In genomic region chr10:9016930-9017329, GRCh38 we compare ENCODE assay signal across 21 cellular contexts.
A peak's percentile ranks its signal among the peaks of the same experiment; 100 is the strongest.
DNase-seq lines count a peak whose midpoint lies in the region; ATAC-seq and TF ChIP-seq lines count a peak whose summit lies in the region.
"Had no signal": no experiment of that assay in that cellular context is flagged by ENCODE, and none has a peak within 500 bp of the region (broad histone marks: within the 10 kb centered on the region; RNA-seq: fewer than 3 reads in every experiment).

No MANE protein-coding gene starts in this region.

- H3K9me3 ChIP-seq in mammary epithelial cell (replicated peaks; ENCODE audit: insufficient read depth, low read length) (no peaks in the 10 kb centered on the region), breast epithelium (no peaks in the 10 kb centered on the region), T-helper 17 cell (ENCODE audit: control insufficient read depth, low read length, poor library complexity, severe bottlenecking) (no peaks in the 10 kb centered on the region)
- H3K9me3 ChIP-seq: Caco-2, HAP-1, MG63 had no signal

- H3K9me3 Mint-ChIP-seq in activated naive CD8-positive, alpha-beta T cell treated with anti-CD3 and anti-CD28 coated beads, Interleukin-2, amount 50 U/mL, for 24 hours = peaks cover 7% of the 10 kb centered on the region

- dilution Hi-C loops in mammary epithelial cell (cut with HindIII; ENCODE audit: low sequenced_read_pairs) = no loop called here

- H3K4me2 ChIP-seq in mammary epithelial cell (ENCODE audit: insufficient read depth, low read depth, low read length) = no peak overlapping the region

- H3K4me3 ChIP-seq in mammary epithelial cell (replicated peaks in 1 of 3; ENCODE audit: insufficient read depth in 1 of 3, low read depth in 2 of 3, low read length in 3 of 3) (no peak overlapping the region), breast epithelium (no peak overlapping the region)
- H3K4me3 ChIP-seq: HAP-1, MG63 had no signal

- CTCF ChIA-PET in mammary epithelial cell (lab: Charles Lee; ENCODE audit: low non-redundant PET) = no interaction called here

- no TSS peak for BruUV-seq in mammary epithelial cell (replicated peaks; lab: Mats Ljungman, UMichigan)

- no peak for TF ChIP-seq CTCF in mammary epithelial cell (conservative IDR thresholded peaks at IDR 0.05 in 1 of 2, IDR thresholded peaks at IDR 0.05 in 1 of 2; ENCODE audit: extremely low read depth in 1 of 2, insufficient read depth in 1 of 2, low read depth in 1 of 2, low read length in 2 of 2)
- no peak for TF ChIP-seq CTCF in breast epithelium (IDR thresholded peaks at IDR 0.05)

- no peak for ATAC-seq in T-helper 17 cell
- ATAC-seq in activated naive CD8-positive, alpha-beta T cell treated with anti-CD3 and anti-CD28 coated beads, Interleukin-2, amount 50 U/mL, for 24 hours = no peak
- no peak for ATAC-seq in HG03095 (IDR thresholded peaks at IDR 0.05; ENCODE audit: unreplicated experiment)

- in situ Hi-C loops in mammary epithelial cell (cut with MboI; ENCODE audit: low sequenced_read_pairs in 2 of 2) = no loop called here

- no peak for TF ChIP-seq POLR2A in breast epithelium (IDR thresholded peaks at IDR 0.05)

- no peaks in the 10 kb centered on the region for H3K79me2 ChIP-seq in mammary epithelial cell (ENCODE audit: insufficient read depth, low read length)

- H3K9ac ChIP-seq in mammary epithelial cell (ENCODE audit: insufficient read depth, low read length) = no peak overlapping the region

- no peaks in the 10 kb centered on the region for H3K36me3 Mint-ChIP-seq in T-helper 17 cell (ENCODE audit: low read depth)
- peaks cover 10% of the 10 kb centered on the region for H3K36me3 Mint-ChIP-seq in activated naive CD8-positive, alpha-beta T cell treated with anti-CD3 and anti-CD28 coated beads, Interleukin-2, amount 50 U/mL, for 24 hours (ENCODE audit: low read depth)

- H2AFZ ChIP-seq in mammary epithelial cell (ENCODE audit: low read depth, low read length) = peak overlapping the region; percentile 28

- WGBS in mammary epithelial cell (ENCODE audit: low coverage, missing lambda C conversion rate) = 86% methylated on average over 4 of the region's 4 CpGs

- H3K27me3 Mint-ChIP-seq in T-helper 17 cell = peaks cover 28% of the 10 kb centered on the region
- H3K27me3 Mint-ChIP-seq in activated naive CD8-positive, alpha-beta T cell treated with anti-CD3 and anti-CD28 coated beads, Interleukin-2, amount 50 U/mL, for 24 hours = no peaks in the 10 kb centered on the region

- H3K4me1 ChIP-seq in mammary epithelial cell (ENCODE audit: insufficient read depth, low read length) (peaks cover 6% of the 10 kb centered on the region), breast epithelium (no peaks in the 10 kb centered on the region)
- H3K4me1 ChIP-seq: Caco-2, HAP-1 had no signal

- H3K27ac ChIP-seq in mammary epithelial cell (ENCODE audit: insufficient read depth, low read depth, low read length) (no peak overlapping the region), breast epithelium (no peak overlapping the region)

- H3K27me3 ChIP-seq in mammary epithelial cell (ENCODE audit: insufficient read depth, low read length) (peaks cover 1% of the 10 kb centered on the region), breast epithelium (no peaks in the 10 kb centered on the region)
- H3K27me3 ChIP-seq: MG63 had no signal

- DNase-seq in mammary epithelial cell (no peak), breast epithelium (ENCODE audit: low spot score in 2 of 2) (no peak), T-helper 17 cell (no peak), CD1c-positive myeloid dendritic cell (ENCODE audit: extremely low spot score) (no peak)
- DNase-seq in activated naive CD8-positive, alpha-beta T cell treated with anti-CD3 and anti-CD28 coated beads, Interleukin-2, amount 50 U/mL, for 24 hours = no peak
- DNase-seq in stimulated activated CD4-positive, alpha-beta T cell treated with anti-CD3 and anti-CD28 coated beads, Interleukin-15, amount 100 ng/mL, for 24 hours = no peak
- DNase-seq: ACHN, C1 segment of cervical spinal cord, Caco-2, Kasumi-1, MG63, NCI-H1048, NCI-H1436, NCI-H1930, NCI-H226, NCI-H524, NCI-H82, OCI-M1, SHP77 treated with DMSO at 0.1 percent for 48 hours had no signal

- H3K36me3 ChIP-seq in mammary epithelial cell (ENCODE audit: insufficient read depth, low read length) = no peaks in the 10 kb centered on the region
- H3K36me3 ChIP-seq in breast epithelium = no peaks in the 10 kb centered on the region
- H3K36me3 ChIP-seq: HAP-1, MG63 had no signal

- peak overlapping the region; percentile 12 for H3K4me3 Mint-ChIP-seq in T-helper 17 cell
- H3K4me3 Mint-ChIP-seq in activated naive CD8-positive, alpha-beta T cell treated with anti-CD3 and anti-CD28 coated beads, Interleukin-2, amount 50 U/mL, for 24 hours = peak overlapping the region; percentile 50

- no peaks in the 10 kb centered on the region for H4K20me1 ChIP-seq in mammary epithelial cell (ENCODE audit: insufficient read depth, low read length)

- no peak overlapping the region for H3K27ac Mint-ChIP-seq in T-helper 17 cell
- H3K27ac Mint-ChIP-seq in activated naive CD8-positive, alpha-beta T cell treated with anti-CD3 and anti-CD28 coated beads, Interleukin-2, amount 50 U/mL, for 24 hours = peak overlapping the region; percentile 87

- peaks cover 3% of the 10 kb centered on the region for H3K4me1 Mint-ChIP-seq in T-helper 17 cell
- H3K4me1 Mint-ChIP-seq in activated naive CD8-positive, alpha-beta T cell treated with anti-CD3 and anti-CD28 coated beads, Interleukin-2, amount 50 U/mL, for 24 hours = peaks cover 79% of the 10 kb centered on the region

- intact Hi-C loops in mammary epithelial cell (cut with micrococcal nuclease) (no loop called here), breast epithelium (cut with DNase I; ENCODE audit: low total_unique reads) (no loop called here)
